In the genomic region with DNA sequence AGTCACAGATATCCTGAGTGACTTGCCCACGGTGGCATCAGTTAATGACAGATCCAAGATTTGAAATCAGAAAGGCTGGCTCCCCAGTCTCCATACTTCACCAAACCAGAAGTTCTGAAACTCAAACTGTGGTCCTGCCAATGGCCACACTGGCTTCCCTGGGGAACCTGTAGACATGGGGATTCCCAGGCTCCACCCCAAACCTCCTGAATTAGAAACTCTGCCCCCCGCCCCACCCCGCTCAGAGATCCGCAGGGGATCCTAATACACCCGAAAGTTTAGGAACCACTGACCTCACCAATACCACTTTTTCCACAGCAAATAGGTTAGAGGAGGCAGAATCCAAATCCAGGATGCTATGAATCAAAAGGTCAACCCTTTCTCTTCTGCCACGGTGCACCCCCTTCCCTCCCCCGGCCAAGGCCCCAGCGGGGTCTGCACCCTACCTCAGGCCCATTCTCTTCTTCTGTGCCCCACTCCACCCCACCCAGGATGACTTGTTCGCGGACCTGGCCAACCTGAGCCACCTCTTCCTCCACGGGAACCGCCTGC, we compare ENCODE assay signal across 8 cellular contexts. TPM values are rescaled to one million over a fixed set of nuclear protein-coding genes. Genes with fewer than 3 reads are reported as not detected.
DNase-seq lines count a peak whose midpoint lies in the region; ATAC-seq, FAIRE-seq and TF ChIP-seq lines count a peak whose summit lies in the region.

No MANE protein-coding gene starts in this region.

- RAD21 ChIA-PET in GM12878 (lab: Charles Lee; ENCODE audit: unreplicated experiment) = interaction anchor here (1.0 to 3.5 kb wide), 5 partner anchors 15 to 52 kb away, joined by 4 to 11 read pairs (median 5); a partner anchor contains a TSS

- H4K20me1 ChIP-seq in BLaER1 treated with 17β-estradiol and CSF1 and Interleukin-3, amounts not matched to agents 10 nM and 100 nM = no peaks in the 10 kb centered on the region
- H4K20me1 ChIP-seq in H9 (ENCODE audit: control insufficient read depth, insufficient read depth, insufficient read length) (no peaks in the 10 kb centered on the region), GM12878 (ENCODE audit: control insufficient read depth, insufficient read depth) (no peaks in the 10 kb centered on the region)

- TF ChIP-seq POLR2A in GM12878 (IDR thresholded peaks at IDR 0.05; ENCODE audit: low read depth, low read length) = no peak

- no peak overlapping the region; the same call in 1 of the 2 replicates for H3K14ac ChIP-seq in H9 (ENCODE audit: insufficient read depth, low read length)

- no peak overlapping the region for H4K91ac ChIP-seq in H9 (ENCODE audit: insufficient read length, low read depth, low read length)

- no peaks in the 10 kb centered on the region; a peak in 2 of 5 replicates for H3K9me3 Mint-ChIP-seq in H9
- no peaks in the 10 kb centered on the region for H3K9me3 Mint-ChIP-seq in naive thymus-derived CD4-positive, alpha-beta T cell
- H3K9me3 Mint-ChIP-seq in osteocyte (ENCODE audit: unreplicated experiment) = no peaks in the 10 kb centered on the region

- H3K23ac ChIP-seq in H9 (ENCODE audit: insufficient read length, low read depth, low read length) = no peak overlapping the region

- no peak for FAIRE-seq in GM12878 (lab: Jason Lieb, UNC)

- no peak overlapping the region for H3K4ac ChIP-seq in H9 (ENCODE audit: low read depth, low read length)

- peak overlapping the region; percentile 71 to 81 (median 79) for H3K9ac ChIP-seq in BLaER1 treated with 17β-estradiol and CSF1 and Interleukin-3, amounts not matched to agents 10 nM and 100 nM
- H3K9ac ChIP-seq in H9 (ENCODE audit: extremely low read depth, insufficient read length, low read length) (no peak overlapping the region), GM12878 (ENCODE audit: control insufficient read depth, insufficient read depth, low read length) (peak overlapping the region; percentile 64)

- H3K27me3 ChIP-seq in BLaER1 treated with 17β-estradiol and CSF1 and Interleukin-3, amounts not matched to agents 10 nM and 100 nM = peaks cover 0 to 9% (median 0%) of the 10 kb centered on the region in 11 experiments; a peak in 2 of 22 replicates
- peaks cover 6% of the 10 kb centered on the region; the same call in 1 of the 2 replicates for H3K27me3 ChIP-seq in H9 (ENCODE audit: insufficient read depth, low read length)
- H3K27me3 ChIP-seq in GM12878 (replicated peaks in 1 of 2; ENCODE audit: control insufficient read depth in 2 of 2, insufficient read depth in 2 of 2, low read length in 1 of 2) = no peaks in the 10 kb centered on the region
- H3K27me3 ChIP-seq in naive thymus-derived CD4-positive, alpha-beta T cell (ENCODE audit: control insufficient read depth in 2 of 2, insufficient read depth in 2 of 2, low read length in 2 of 2) = no peaks in the 10 kb centered on the region

- peaks cover 6% of the 10 kb centered on the region for H3K23me2 ChIP-seq in H9 (ENCODE audit: insufficient read length, low read depth, low read length, poor library complexity, severe bottlenecking)

- H3K27ac Mint-ChIP-seq in H9 = no peak overlapping the region
- H3K27ac Mint-ChIP-seq in naive thymus-derived CD4-positive, alpha-beta T cell = peak overlapping the region in 2 of 9 donors; percentile 21 to 31
- no peak overlapping the region for H3K27ac Mint-ChIP-seq in osteocyte (ENCODE audit: unreplicated experiment)

- H3K36me3 ChIP-seq in BLaER1 treated with 17β-estradiol and CSF1 and Interleukin-3, amounts not matched to agents 10 nM and 100 nM = peaks cover 0 to 20% (median 0%) of the 10 kb centered on the region in 11 experiments; a peak in 5 of 22 replicates
- no peaks in the 10 kb centered on the region for H3K36me3 ChIP-seq in GM12878 (ENCODE audit: control insufficient read depth in 2 of 2, insufficient read depth in 2 of 2, low read length in 1 of 2)
- no peaks in the 10 kb centered on the region for H3K36me3 ChIP-seq in naive thymus-derived CD4-positive, alpha-beta T cell (ENCODE audit: control insufficient read depth in 2 of 3, insufficient read depth in 3 of 3, low read length in 3 of 3)

- no peak overlapping the region for H2BK120ac ChIP-seq in H9 (ENCODE audit: low read depth, low read length, poor library complexity, severe bottlenecking)

- WGBS in H9 (ENCODE audit: extremely low coverage, insufficient read length, low lambda C conversion rate) = no CpG with 5 or more reads among the region's 12 CpGs
- 0% methylated on average over 12 of the region's 12 CpGs for WGBS in GM12878 (ENCODE audit: insufficient coverage, insufficient replicate concordance, low lambda C conversion rate, missing lambda C conversion rate)

- peaks cover 28 to 56% of the 10 kb centered on the region in 2 experiments for H3K4me1 Mint-ChIP-seq in H9
- peaks cover 12 to 42% (median 34%) of the 10 kb centered on the region in 7 donors for H3K4me1 Mint-ChIP-seq in naive thymus-derived CD4-positive, alpha-beta T cell
- peaks cover 6% of the 10 kb centered on the region for H3K4me1 Mint-ChIP-seq in osteocyte (ENCODE audit: unreplicated experiment)

- POLR2A ChIA-PET in GM12878 (lab: Charles Lee) = interaction anchor here (1.0 kb wide), 1 partner anchor 40 kb away, joined by 4 read pairs; a partner anchor contains a TSS
- POLR2A ChIA-PET in naive thymus-derived CD4-positive, alpha-beta T cell (lab: Charles Lee) = interaction anchor here (1.1 kb wide), 1 partner anchor 17 kb away, joined by 4 read pairs; no protein-coding TSS in a partner anchor

- CTCF ChIA-PET in GM12878 (lab: Yijun Ruan, JAX) = interaction anchor here (1.0 to 9.4 kb wide), 14 partner anchors 8 to 166 kb away, joined by 3 to 321 read pairs (median 6); a partner anchor contains a TSS
- CTCF ChIA-PET in naive thymus-derived CD4-positive, alpha-beta T cell (lab: Charles Lee) = interaction anchor here (3.9 to 9.3 kb wide), 2 partner anchors 18 to 20 kb away, joined by 34 to 104 read pairs; no protein-coding TSS in a partner anchor

- H2BK12ac ChIP-seq in H9 (ENCODE audit: insufficient read length, low read depth, low read length) = no peak overlapping the region

- DNase-seq in H9 = no peak
- DNase-seq in GM12878 (ENCODE audit: low read depth, low spot score) = no peak
- no peak for DNase-seq in naive thymus-derived CD4-positive, alpha-beta T cell
- DNase-seq in osteocyte (ENCODE audit: extremely low spot score, unreplicated experiment) = no peak

- no TSS peak for BruUV-seq in GM12878 (replicated peaks; lab: Mats Ljungman, UMichigan)

- no peak for TF ChIP-seq EP300 in GM12878 (IDR thresholded peaks at IDR 0.05; ENCODE audit: borderline replicate concordance in 1 of 2, control insufficient read depth in 1 of 2, low read depth in 2 of 2, low read length in 2 of 2)

- H2BK15ac ChIP-seq in H9 (ENCODE audit: low read depth, low read length) = no peak overlapping the region

- H3K4me3 ChIP-seq in BLaER1 treated with 17β-estradiol and CSF1 and Interleukin-3, amounts not matched to agents 10 nM and 100 nM = peak overlapping the region; percentile 47 to 71 (median 60)
- peak overlapping the region; percentile 57 for H3K4me3 ChIP-seq in GM12878
- H3K4me3 ChIP-seq in naive thymus-derived CD4-positive, alpha-beta T cell (ENCODE audit: low read length) = peak overlapping the region; percentile 51

- no peak overlapping the region for H2BK5ac ChIP-seq in H9 (ENCODE audit: insufficient read length, low read length)

- H3K27ac ChIP-seq in BLaER1 treated with 17β-estradiol and CSF1 and Interleukin-3, amounts not matched to agents 10 nM and 100 nM = peak overlapping the region in 9 of 11 experiments; percentile 61 to 95 (median 88); a peak in 19 of 22 replicates
- H3K27ac ChIP-seq in H9 (ENCODE audit: insufficient read length, low read depth, low read length) (no peak overlapping the region), GM12878 (ENCODE audit: control insufficient read depth, insufficient read depth) (peak overlapping the region; percentile 55)
- no peak overlapping the region for H3K27ac ChIP-seq in naive thymus-derived CD4-positive, alpha-beta T cell (ENCODE audit: low read depth, low read length)

- H2AK5ac ChIP-seq in H9 (ENCODE audit: insufficient read length, low read length) = no peak overlapping the region

- no peak for TF ChIP-seq CTCF in H9 (conservative IDR thresholded peaks at IDR 0.05)
- TF ChIP-seq CTCF in GM12878 (IDR thresholded peaks at IDR 0.05 in 2 of 3, conservative IDR thresholded peaks at IDR 0.05 in 1 of 3; ENCODE audit: control insufficient read depth in 2 of 3, extremely low read depth in 1 of 3, insufficient read depth in 1 of 3, low read depth in 3 of 3, low read length in 3 of 3) = no peak
- TF ChIP-seq CTCF in osteocyte (IDR thresholded peaks at IDR 0.05) = no peak

- peaks cover 69% of the 10 kb centered on the region for H3K27me3 Mint-ChIP-seq in H9 (ENCODE audit: low read depth)
- H3K27me3 Mint-ChIP-seq in naive thymus-derived CD4-positive, alpha-beta T cell = peaks cover 0 to 57% (median 5%) of the 10 kb centered on the region in 5 donors
- peaks cover 65% of the 10 kb centered on the region for H3K27me3 Mint-ChIP-seq in osteocyte (ENCODE audit: unreplicated experiment)

- H3T11ph ChIP-seq in H9 (ENCODE audit: low read length) = no peak overlapping the region

- SMC1A ChIA-PET in GM12878 (lab: Charles Lee; ENCODE audit: uncharacterized antibody, unreplicated experiment) = interaction anchor here (1.0 to 1.8 kb wide), 4 partner anchors 8 to 49 kb away, joined by 3 to 6 read pairs (median 4); no protein-coding TSS in a partner anchor

- H3K4me3 Mint-ChIP-seq in H9 (peak overlapping the region; percentile 56 to 67; a peak in 4 of 5 replicates), osteocyte (ENCODE audit: unreplicated experiment) (no peak overlapping the region)
- peak overlapping the region; percentile 62 to 84 (median 77) for H3K4me3 Mint-ChIP-seq in naive thymus-derived CD4-positive, alpha-beta T cell

- in situ Hi-C loops in GM12878 (cut with MboI) = loop anchor here (25.0 kb wide), 1 partner anchor 638 kb away; no protein-coding TSS in a partner anchor

- no peaks in the 10 kb centered on the region for H3K79me1 ChIP-seq in H9 (ENCODE audit: insufficient read depth, low read depth, low read length, poor library complexity, severe bottlenecking)

- no peak overlapping the region for H2AFZ ChIP-seq in H9 (ENCODE audit: low read length)
- H2AFZ ChIP-seq in GM12878 (ENCODE audit: control insufficient read depth, low read depth, low read length) = peak overlapping the region; percentile 73

- H3K79me2 ChIP-seq in H9 (ENCODE audit: insufficient read depth, low read length) = no peaks in the 10 kb centered on the region
- no peaks in the 10 kb centered on the region for H3K79me2 ChIP-seq in GM12878 (ENCODE audit: control insufficient read depth, insufficient read depth, low read length)

- H3K18ac ChIP-seq in H9 (ENCODE audit: insufficient read length, low read depth, low read length) = no peak overlapping the region

- no peak overlapping the region for H2BK20ac ChIP-seq in H9 (ENCODE audit: low read depth, low read length, poor library complexity, severe bottlenecking)

- no peak overlapping the region for H3K56ac ChIP-seq in H9 (ENCODE audit: insufficient read length, low read depth, low read length)

- peaks cover 33 to 94% (median 86%) of the 10 kb centered on the region in 10 experiments for H3K4me1 ChIP-seq in BLaER1 treated with 17β-estradiol and CSF1 and Interleukin-3, amounts not matched to agents 10 nM and 100 nM
- H3K4me1 ChIP-seq in H9 (ENCODE audit: insufficient read depth, low read length) (peaks cover 2% of the 10 kb centered on the region; the same call in 1 of the 2 replicates), GM12878 (ENCODE audit: control insufficient read depth, insufficient read depth, low read length) (peaks cover 24% of the 10 kb centered on the region)
- H3K4me1 ChIP-seq in naive thymus-derived CD4-positive, alpha-beta T cell (ENCODE audit: control insufficient read depth in 2 of 2, insufficient read depth in 2 of 2, low read length in 2 of 2) = peaks cover 10 to 27% of the 10 kb centered on the region in 2 donors

- no peak for TF ChIP-seq RAD21 in GM12878 (IDR thresholded peaks at IDR 0.05; ENCODE audit: insufficient read depth, low read depth, low read length)

- no peak overlapping the region for H4K8ac ChIP-seq in H9 (replicated peaks; ENCODE audit: insufficient read length, low read depth, low read length)

- intact Hi-C loops in GM12878 (cut with micrococcal nuclease; ENCODE audit: unreplicated experiment) = loop anchor here (2.0 to 5.0 kb wide), 2 partner anchors 48 to 131 kb away; a partner anchor contains a TSS
- intact Hi-C loops in naive thymus-derived CD4-positive, alpha-beta T cell (cut with micrococcal nuclease) = loop anchor here in 1 of 2 donors (2.0 kb wide), 1 partner anchor 73 kb away; no protein-coding TSS in a partner anchor

- H4K5ac ChIP-seq in H9 (ENCODE audit: insufficient read length, low read depth, low read length) = no peak overlapping the region

- H3K36me3 Mint-ChIP-seq in H9 (ENCODE audit: insufficient read depth in 1 of 3, low read depth in 3 of 3) (peaks cover 7 to 9% (median 8%) of the 10 kb centered on the region in 3 experiments; a peak in 4 of 7 replicates), osteocyte (ENCODE audit: unreplicated experiment) (no peaks in the 10 kb centered on the region)
- H3K36me3 Mint-ChIP-seq in naive thymus-derived CD4-positive, alpha-beta T cell = no peaks in the 10 kb centered on the region

- peak overlapping the region; percentile 87 to 98 (median 95) for H3K4me2 ChIP-seq in BLaER1 treated with 17β-estradiol and CSF1 and Interleukin-3, amounts not matched to agents 10 nM and 100 nM
- H3K4me2 ChIP-seq in H9 (ENCODE audit: insufficient read depth, insufficient read length, low read length) (peak overlapping the region; percentile 4), GM12878 (ENCODE audit: control insufficient read depth, insufficient read depth) (peak overlapping the region; percentile 86)

- ATAC-seq in GM12878 (peak; percentile 53), GM19455 (IDR thresholded peaks at IDR 0.05; ENCODE audit: unreplicated experiment) (no peak), GM21723 (IDR thresholded peaks at IDR 0.05; ENCODE audit: unreplicated experiment) (no peak), GM21367 (IDR thresholded peaks at IDR 0.05; ENCODE audit: unreplicated experiment) (no peak)
- ATAC-seq in naive thymus-derived CD4-positive, alpha-beta T cell = no peak

- no peaks in the 10 kb centered on the region for H3K9me3 ChIP-seq in BLaER1 treated with 17β-estradiol and CSF1 and Interleukin-3, amounts not matched to agents 10 nM and 100 nM (replicated peaks in 1 of 11)
- H3K9me3 ChIP-seq in H9 (ENCODE audit: control insufficient read depth, low read depth, low read length) (no peaks in the 10 kb centered on the region), GM12878 (replicated peaks; ENCODE audit: control insufficient read depth, insufficient read depth, low read length) (no peaks in the 10 kb centered on the region)
- no peaks in the 10 kb centered on the region for H3K9me3 ChIP-seq in naive thymus-derived CD4-positive, alpha-beta T cell (ENCODE audit: control insufficient read depth in 2 of 3, low read length in 3 of 3)

RNA-seq across cellular contexts. Expression of a gene that starts 15.4 kb away (rescaled TPM):
- 7.0 and 7.1 TPM in 2 replicates for total RNA-seq in H9 (2021)
- total RNA-seq in GM12878 (2013; cell fraction: nucleolus; rRNA removed) = not detected in 2 replicates
- total RNA-seq in GM12878 (2014; rRNA removed) = 0.33 and 0.34 TPM in 2 replicates
- total RNA-seq in GM12878 (2014; rRNA removed; fragmentation: Illumina TruSeq; extraction: Trizol) = not detected in 2 replicates
- total RNA-seq in GM12878 (2021) = 1.0 and 1.1 TPM in 2 replicates
- not detected for polyA plus RNA-seq in GM12878 (2011; ENCODE audit: low read depth)
- not detected in 2 replicates for polyA plus RNA-seq in GM12878 (2011; rRNA removed)
- polyA plus RNA-seq in GM12878 (2011; cell fraction: cytosol; rRNA removed) = 0.03 and 0.09 TPM in 2 replicates
- 0.22 and 0.39 TPM in 2 replicates for polyA plus RNA-seq in GM12878 (2011; cell fraction: nucleus; rRNA removed)
- polyA plus RNA-seq in GM12878 (2012) = 0.08 and 0.11 TPM in 2 replicates
- not detected in 2 replicates for polyA plus RNA-seq in GM12878 (2014; fragmentation: Illumina TruSeq; extraction: Trizol)
- polyA plus RNA-seq in GM12878 (2014; fragmentation: Nextera tagmentation; extraction: Ambion mirVana) = under 1 TPM in 1 of 2 experiments, not detected in 1; 0.14 TPM
- 0.58 and 0.88 TPM in 2 replicates for polyA plus RNA-seq in GM12878 (2014; rRNA removed)
- polyA plus RNA-seq in GM12878 (2016; fragmentation: Nextera tagmentation; extraction: Ambion mirVana) = under 1 TPM; 0.48 to 0.55 TPM
- polyA minus RNA-seq in GM12878 (2011; rRNA and poly(A)+ RNA removed) = not detected in 2 replicates
- not detected in 2 replicates for polyA minus RNA-seq in GM12878 (2011; cell fraction: cytosol; rRNA and poly(A)+ RNA removed)
- polyA minus RNA-seq in GM12878 (2011; cell fraction: nucleus; rRNA and poly(A)+ RNA removed) = 0.36 and 0.38 TPM in 2 replicates
- total RNA-seq in naive thymus-derived CD4-positive, alpha-beta T cell = under 1 TPM in 3 of 5 experiments, not detected in 2; 0.19 to 0.47 (median 0.27) TPM
- polyA plus RNA-seq in naive thymus-derived CD4-positive, alpha-beta T cell = under 1 TPM; 0.08 to 0.44 TPM
- 0.81 and 0.84 TPM in 2 replicates for total RNA-seq in osteocyte

RNA-seq across cellular contexts. Expression of a gene that starts 39.8 kb away (rescaled TPM):
- total RNA-seq in H9 (2021) (16.3 and 17.0 TPM in 2 replicates), GM12878 (2014; rRNA removed) (16.9 and 20.3 TPM in 2 replicates), GM12878 (2014; rRNA removed; fragmentation: Illumina TruSeq; extraction: Trizol) (7.4 and 8.1 TPM in 2 replicates), GM12878 (2021) (16.1 and 16.4 TPM in 2 replicates), osteocyte (14.3 and 16.2 TPM in 2 replicates)
- total RNA-seq in GM12878 (2013; cell fraction: nucleolus; rRNA removed) = 47.4 and 56.0 TPM in 2 replicates
- polyA plus RNA-seq in GM12878 (2011; ENCODE audit: low read depth) = 8.0 TPM
- polyA plus RNA-seq in GM12878 (2011; rRNA removed) (8.4 and 17.8 TPM in 2 replicates), GM12878 (2014; fragmentation: Illumina TruSeq; extraction: Trizol) (9.8 and 11.9 TPM in 2 replicates), GM12878 (2014; fragmentation: Nextera tagmentation; extraction: Ambion mirVana) (1 to 10 TPM; 1.0 to 2.4 TPM), GM12878 (2014; rRNA removed) (15.6 TPM in 2 replicates), GM12878 (2016; fragmentation: Nextera tagmentation; extraction: Ambion mirVana) (10 to 100 TPM; 12.0 to 13.3 TPM)
- polyA plus RNA-seq in GM12878 (2011; cell fraction: cytosol; rRNA removed) = 25.6 and 28.1 TPM in 2 replicates
- 48.3 and 51.6 TPM in 2 replicates for polyA plus RNA-seq in GM12878 (2011; cell fraction: nucleus; rRNA removed)
- polyA plus RNA-seq in GM12878 (2012) = 9.3 and 14.0 TPM in 2 replicates
- 29.8 and 30.0 TPM in 2 replicates for polyA minus RNA-seq in GM12878 (2011; rRNA and poly(A)+ RNA removed)
- 13.1 and 16.8 TPM in 2 replicates for polyA minus RNA-seq in GM12878 (2011; cell fraction: cytosol; rRNA and poly(A)+ RNA removed)
- polyA minus RNA-seq in GM12878 (2011; cell fraction: nucleus; rRNA and poly(A)+ RNA removed) = 16.2 and 27.0 TPM in 2 replicates
- 10 to 100 TPM; 10.1 to 19.2 (median 16.3) TPM for total RNA-seq in naive thymus-derived CD4-positive, alpha-beta T cell
- polyA plus RNA-seq in naive thymus-derived CD4-positive, alpha-beta T cell = 10 to 100 TPM; 12.7 to 15.4 TPM

RNA-seq across cellular contexts. Expression of a gene that starts 48.8 kb away (rescaled TPM):
- total RNA-seq in H9 (2021) = 21.4 and 21.9 TPM in 2 replicates
- total RNA-seq in GM12878 (2013; cell fraction: nucleolus; rRNA removed) = 332 and 410 TPM in 2 replicates
- total RNA-seq in GM12878 (2014; rRNA removed) = 104 and 112 TPM in 2 replicates
- total RNA-seq in GM12878 (2014; rRNA removed; fragmentation: Illumina TruSeq; extraction: Trizol) = 79.7 and 80.2 TPM in 2 replicates
- total RNA-seq in GM12878 (2021) = 147 and 158 TPM in 2 replicates
- 77.0 TPM for polyA plus RNA-seq in GM12878 (2011; ENCODE audit: low read depth)
- polyA plus RNA-seq in GM12878 (2011; rRNA removed) = 129 and 237 TPM in 2 replicates
- 362 and 451 TPM in 2 replicates for polyA plus RNA-seq in GM12878 (2011; cell fraction: cytosol; rRNA removed)
- polyA plus RNA-seq in GM12878 (2011; cell fraction: nucleus; rRNA removed) = 282 and 405 TPM in 2 replicates
- 84.4 and 111 TPM in 2 replicates for polyA plus RNA-seq in GM12878 (2012)
- polyA plus RNA-seq in GM12878 (2014; fragmentation: Illumina TruSeq; extraction: Trizol) = 153 and 168 TPM in 2 replicates
- polyA plus RNA-seq in GM12878 (2014; fragmentation: Nextera tagmentation; extraction: Ambion mirVana) = 10 to 100 TPM; 37.5 to 79.9 TPM
- 107 and 111 TPM in 2 replicates for polyA plus RNA-seq in GM12878 (2014; rRNA removed)
- 100 to 1,000 TPM; 189 to 200 TPM for polyA plus RNA-seq in GM12878 (2016; fragmentation: Nextera tagmentation; extraction: Ambion mirVana)
- 286 and 303 TPM in 2 replicates for polyA minus RNA-seq in GM12878 (2011; rRNA and poly(A)+ RNA removed)
- 73.4 and 78.4 TPM in 2 replicates for polyA minus RNA-seq in GM12878 (2011; cell fraction: cytosol; rRNA and poly(A)+ RNA removed)
- polyA minus RNA-seq in GM12878 (2011; cell fraction: nucleus; rRNA and poly(A)+ RNA removed) = 142 and 145 TPM in 2 replicates
- total RNA-seq in naive thymus-derived CD4-positive, alpha-beta T cell = 10 to 100 TPM; 10.5 to 67.9 (median 12.2) TPM
- 10 to 100 TPM; 10.0 to 16.7 TPM for polyA plus RNA-seq in naive thymus-derived CD4-positive, alpha-beta T cell
- 14.9 and 17.1 TPM in 2 replicates for total RNA-seq in osteocyte

RNA-seq across cellular contexts. Expression of a gene that starts 54.8 kb away (rescaled TPM):
- total RNA-seq in H9 (2021) (126 and 130 TPM in 2 replicates), GM12878 (2014; rRNA removed) (178 and 187 TPM in 2 replicates), GM12878 (2014; rRNA removed; fragmentation: Illumina TruSeq; extraction: Trizol) (139 and 148 TPM in 2 replicates), GM12878 (2021) (192 and 195 TPM in 2 replicates), osteocyte (47.3 and 54.5 TPM in 2 replicates)
- 8.4 and 9.4 TPM in 2 replicates for total RNA-seq in GM12878 (2013; cell fraction: nucleolus; rRNA removed)
- polyA plus RNA-seq in GM12878 (2011; ENCODE audit: low read depth) = 131 TPM
- polyA plus RNA-seq in GM12878 (2011; rRNA removed) (161 and 208 TPM in 2 replicates), GM12878 (2014; fragmentation: Illumina TruSeq; extraction: Trizol) (181 and 204 TPM in 2 replicates), GM12878 (2014; fragmentation: Nextera tagmentation; extraction: Ambion mirVana) (100 to 1,000 TPM; 770 to 898 TPM), GM12878 (2014; rRNA removed) (204 and 247 TPM in 2 replicates), GM12878 (2016; fragmentation: Nextera tagmentation; extraction: Ambion mirVana) (100 to 1,000 TPM; 272 to 362 TPM)
- polyA plus RNA-seq in GM12878 (2011; cell fraction: cytosol; rRNA removed) = 261 and 266 TPM in 2 replicates
- polyA plus RNA-seq in GM12878 (2011; cell fraction: nucleus; rRNA removed) = 98.1 and 123 TPM in 2 replicates
- 97.2 and 107 TPM in 2 replicates for polyA plus RNA-seq in GM12878 (2012)
- polyA minus RNA-seq in GM12878 (2011; rRNA and poly(A)+ RNA removed) = 66.3 and 94.2 TPM in 2 replicates
- polyA minus RNA-seq in GM12878 (2011; cell fraction: cytosol; rRNA and poly(A)+ RNA removed) = 13.0 and 17.4 TPM in 2 replicates
- polyA minus RNA-seq in GM12878 (2011; cell fraction: nucleus; rRNA and poly(A)+ RNA removed) = 16.0 and 28.5 TPM in 2 replicates
- total RNA-seq in naive thymus-derived CD4-positive, alpha-beta T cell = 10 to 100 TPM; 23.7 to 52.8 (median 34.7) TPM
- 10 to 100 TPM; 76.5 to 79.4 TPM for polyA plus RNA-seq in naive thymus-derived CD4-positive, alpha-beta T cell

Comparison
In these comparisons a context has a peak if more than half of its experiments do, and no peak if none do; other contexts are left out.
1. H3K27ac ChIP-seq: peak in BLaER1 treated with 17β-estradiol and CSF1 and Interleukin-3, amounts not matched to agents 10 nM and 100 nM (9 of 11) and GM12878 (single experiment); none in H9 (single experiment) and naive thymus-derived CD4-positive, alpha-beta T cell (single experiment).
2. H3K4me2 ChIP-seq: peak in every context shown above with its lines; median percentile 95 in BLaER1 treated with 17β-estradiol and CSF1 and Interleukin-3, amounts not matched to agents 10 nM and 100 nM; 86 in GM12878; 4 in H9.
3. Peak in every context shown above with its lines, with median percentiles within 50 percentile points of each other: H3K4me3 ChIP-seq.